In genomic region chr2:209624192-209624938, GRCh38 we compare ENCODE assay signal across 21 cellular contexts.
"Had no signal": no experiment of that assay in that cellular context is flagged by ENCODE, and none has a peak within 500 bp of the region (broad histone marks: within the 10 kb centered on the region; RNA-seq: fewer than 3 reads in every experiment).

No MANE protein-coding gene starts in this region.

- H3K36me3 Mint-ChIP-seq: immature natural killer cell; memory B cell; stimulated activated memory B cell treated with anti-CD40 and anti-IgM and Interleukin-4, amounts not matched to agents 10 μg/mL and 1 μg/mL and 100 μg/mL, for 72 hours had no signal

- H3K9me3 Mint-ChIP-seq: activated naive CD4-positive, alpha-beta T cell treated with anti-CD3 and anti-CD28 coated beads for 36 hours; activated T-cell treated with anti-CD3 and anti-CD28 coated beads, Interleukin-2, amount 50 U/mL, for 4 hours; brain; memory B cell; stimulated activated memory B cell treated with anti-CD40 and anti-IgM and Interleukin-4, amounts not matched to agents 10 μg/mL and 1 μg/mL and 100 μg/mL, for 72 hours had no signal

- H3K27ac Mint-ChIP-seq: activated naive CD4-positive, alpha-beta T cell treated with anti-CD3 and anti-CD28 coated beads for 36 hours; immature natural killer cell; memory B cell; stimulated activated memory B cell treated with anti-CD40 and anti-IgM and Interleukin-4, amounts not matched to agents 10 μg/mL and 1 μg/mL and 100 μg/mL, for 72 hours; T-helper 17 cell had no signal

- ATAC-seq: activated T-cell treated with anti-CD3 and anti-CD28 coated beads, Interleukin-2, amount 50 U/mL, for 4 hours; foreskin keratinocyte; stimulated activated memory B cell treated with anti-CD40 and anti-IgM and Interleukin-4, amounts not matched to agents 10 μg/mL and 1 μg/mL and 100 μg/mL, for 72 hours; T-helper 17 cell had no signal

- H3K27me3 Mint-ChIP-seq: brain; memory B cell; stimulated activated memory B cell treated with anti-CD40 and anti-IgM and Interleukin-4, amounts not matched to agents 10 μg/mL and 1 μg/mL and 100 μg/mL, for 72 hours; T-helper 17 cell had no signal

- H3K4me1 Mint-ChIP-seq: immature natural killer cell, T-helper 17 cell had no signal

- DNase-seq: activated CD4-positive, alpha-beta T cell treated with anti-CD3 and anti-CD28 coated beads for 4 hours; activated CD4-positive, alpha-beta T cell treated with anti-CD3 and anti-CD28 coated beads, Interleukin-2, amount 50 U/mL, for 48 hours; activated CD4-positive, CD25-positive, alpha-beta regulatory T cell; activated CD8-positive, alpha-beta memory T cell treated with anti-CD3 and anti-CD28 coated beads, Interleukin-2, amount 50 U/mL, for 48 hours; activated naive CD4-positive, alpha-beta T cell treated with anti-CD3 and anti-CD28 coated beads for 36 hours; activated T-cell treated with anti-CD3 and anti-CD28 coated beads, Interleukin-2, amount 50 U/mL, for 4 hours; dermis blood vessel endothelial cell; effector CD8-positive, alpha-beta T cell; foreskin keratinocyte; glutamatergic neuron; immature natural killer cell; nucleus accumbens; posterior cingulate gyrus; sigmoid colon; stimulated activated CD4-positive, alpha-beta T cell treated with anti-CD3 and anti-CD28 coated beads, Interleukin-15, amount 100 ng/mL, for 24 hours; T-helper 17 cell; transverse colon; uterus had no signal

- H3K4me3 Mint-ChIP-seq: activated naive CD4-positive, alpha-beta T cell treated with anti-CD3 and anti-CD28 coated beads for 36 hours; activated T-cell treated with anti-CD3 and anti-CD28 coated beads, Interleukin-2, amount 50 U/mL, for 4 hours; brain; immature natural killer cell; memory B cell; stimulated activated memory B cell treated with anti-CD40 and anti-IgM and Interleukin-4, amounts not matched to agents 10 μg/mL and 1 μg/mL and 100 μg/mL, for 72 hours; T-helper 17 cell had no signal
